In the genomic region with DNA sequence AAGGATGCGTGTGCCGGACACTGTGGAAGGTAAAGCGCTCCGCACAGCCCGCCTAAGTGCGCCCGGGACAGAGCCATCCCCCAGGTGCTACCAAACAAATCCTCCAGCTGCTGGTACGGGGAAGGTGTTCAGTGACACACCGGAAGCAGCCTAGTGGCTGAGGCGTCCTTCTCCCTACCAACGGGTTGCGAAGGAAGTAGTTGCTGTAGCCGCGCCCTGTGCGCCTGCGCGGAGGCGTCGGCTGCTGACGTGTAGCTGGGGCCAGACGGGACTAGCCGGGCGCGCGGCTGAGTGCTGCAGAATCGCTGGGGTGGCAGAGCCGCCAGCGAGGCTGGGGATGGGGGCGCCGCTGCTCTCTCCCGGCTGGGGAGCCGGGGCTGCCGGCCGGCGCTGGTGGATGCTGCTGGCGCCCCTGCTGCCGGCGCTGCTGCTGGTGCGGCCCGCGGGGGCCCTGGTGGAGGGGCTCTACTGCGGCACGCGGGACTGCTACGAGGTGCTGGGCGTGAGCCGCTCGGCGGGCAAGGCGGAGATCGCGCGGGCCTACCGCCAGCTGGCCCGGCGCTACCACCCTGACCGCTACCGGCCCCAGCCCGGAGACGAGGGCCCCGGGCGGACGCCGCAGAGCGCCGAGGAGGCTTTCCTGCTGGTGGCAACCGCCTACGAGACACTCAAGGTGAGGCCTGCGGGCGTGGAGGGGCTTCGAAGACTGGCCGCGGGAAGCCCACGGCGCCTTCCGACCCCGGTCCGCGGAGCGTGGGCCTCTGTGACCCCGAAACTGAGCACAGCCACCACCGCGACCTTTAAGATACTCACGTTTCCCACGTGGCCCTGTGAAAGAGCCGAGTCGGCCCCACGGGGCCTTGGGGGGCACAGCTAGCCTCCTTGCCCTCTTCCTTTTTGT, we compare ENCODE assay signal across 1 cellular context.
TF ChIP-seq lines count a peak whose summit lies in the region.

DNAJC25 (plus strand) TSS at position 264 of the 901 bp plus-strand sequence; CDS start at position 338, 74 bp downstream.

TF ChIP-seq in HepG2, 621 proteins besides CTCF, POLR2A, EP300 and RAD21 (continued from another document and continues in another):
- TF ChIP-seq NRL (CRISPR knock-in tag; IDR thresholded peaks at IDR 0.05; ENCODE audit: borderline replicate concordance) (peak; percentile 68; the same call in 1 of the 2 replicates), CAMTA2 (CRISPR knock-in tag; IDR thresholded peaks at IDR 0.05; ENCODE audit: borderline replicate concordance) (peak; percentile 62; the same call in 1 of the 2 replicates), ZIK1 (CRISPR knock-in tag; IDR thresholded peaks at IDR 0.05; ENCODE audit: borderline replicate concordance, low read depth) (peak; percentile 86), STAG1 (CRISPR knock-in tag; IDR thresholded peaks at IDR 0.05) (peak; percentile 19; the same call in 1 of the 2 replicates), RERE (CRISPR knock-in tag; IDR thresholded peaks at IDR 0.05; ENCODE audit: low read depth) (peak; percentile 53; the same call in 1 of the 2 replicates), RELA (CRISPR knock-in tag; IDR thresholded peaks at IDR 0.05) (peak; percentile 49; the same call in 1 of the 2 replicates), ZNF331 (CRISPR knock-in tag; IDR thresholded peaks at IDR 0.05) (peak; percentile 91), MIXL1 (CRISPR knock-in tag; IDR thresholded peaks at IDR 0.05) (peak; percentile 47; the same call in 1 of the 2 replicates), ZZZ3 (CRISPR knock-in tag; IDR thresholded peaks at IDR 0.05; ENCODE audit: borderline replicate concordance) (peak; percentile 67; the same call in 1 of the 2 replicates), PBX2 (CRISPR knock-in tag; IDR thresholded peaks at IDR 0.05) (no peak), ZNF432 (CRISPR knock-in tag; IDR thresholded peaks at IDR 0.05; ENCODE audit: borderline replicate concordance) (no peak), NFATC3 (CRISPR knock-in tag; IDR thresholded peaks at IDR 0.05) (no peak), XRCC5 (optimal IDR thresholded peaks at IDR 0.05; ENCODE audit: low read length) (peak; percentile 83), KDM6A (CRISPR knock-in tag; IDR thresholded peaks at IDR 0.05; ENCODE audit: low read depth) (no peak), CHCHD3 (CRISPR knock-in tag; IDR thresholded peaks at IDR 0.05) (no peak), FOXA3 (CRISPR knock-in tag; IDR thresholded peaks at IDR 0.05) (peak; percentile 71), SP1 (IDR thresholded peaks at IDR 0.05) (no peak), SP1 (CRISPR knock-in tag; IDR thresholded peaks at IDR 0.05) (peak; percentile 83), ARNT (IDR thresholded peaks at IDR 0.05) (no peak), ZNF678 (CRISPR knock-in tag; IDR thresholded peaks at IDR 0.05) (no peak), SNAI1 (CRISPR knock-in tag; IDR thresholded peaks at IDR 0.05; ENCODE audit: borderline replicate concordance) (peak; percentile 56; the same call in 1 of the 2 replicates), ZNF619 (CRISPR knock-in tag; IDR thresholded peaks at IDR 0.05) (0 out of 2 replicates have a peak, but pooled peaks have one; percentile 13), ZNF629 (CRISPR knock-in tag; conservative IDR thresholded peaks at IDR 0.05) (peak; percentile 48), EZH2 (conservative IDR thresholded peaks at IDR 0.05; ENCODE audit: low read depth, low read length) (no peak), GABPA (IDR thresholded peaks at IDR 0.05; ENCODE audit: low read depth, low read length) (peak; percentile 96), GABPA (CRISPR knock-in tag; IDR thresholded peaks at IDR 0.05; ENCODE audit: low read depth) (peak; percentile 97), DMAP1 (CRISPR knock-in tag; IDR thresholded peaks at IDR 0.05) (peak; percentile 87), PHF20 (CRISPR knock-in tag; IDR thresholded peaks at IDR 0.05) (peak; percentile 91), NBN (conservative IDR thresholded peaks at IDR 0.05) (no peak), ZNF570 (CRISPR knock-in tag; IDR thresholded peaks at IDR 0.05; ENCODE audit: borderline replicate concordance) (no peak; the same call in 1 of the 2 replicates), NR3C1 (CRISPR knock-in tag; IDR thresholded peaks at IDR 0.05) (no peak), ELF1 (CRISPR knock-in tag; IDR thresholded peaks at IDR 0.05) (peak; percentile 89), SPEN (CRISPR knock-in tag; IDR thresholded peaks at IDR 0.05; ENCODE audit: low read depth) (peak; percentile 89), CBFB (CRISPR knock-in tag; IDR thresholded peaks at IDR 0.05) (peak; percentile 89), ZNF276 (CRISPR knock-in tag; IDR thresholded peaks at IDR 0.05; ENCODE audit: low read depth) (no peak), ZNF660 (CRISPR knock-in tag; IDR thresholded peaks at IDR 0.05; ENCODE audit: borderline replicate concordance, low read depth) (no peak), ATF1 (CRISPR knock-in tag; IDR thresholded peaks at IDR 0.05) (peak; percentile 81), MTF1 (CRISPR knock-in tag; IDR thresholded peaks at IDR 0.05) (peak; percentile 66; the same call in 1 of the 2 replicates), KDM4B (CRISPR knock-in tag; IDR thresholded peaks at IDR 0.05) (no peak; the same call in 1 of the 2 replicates), GFI1 (CRISPR knock-in tag; IDR thresholded peaks at IDR 0.05; ENCODE audit: borderline replicate concordance) (no peak; the same call in 1 of the 2 replicates), ZNF569 (CRISPR knock-in tag; IDR thresholded peaks at IDR 0.05; ENCODE audit: borderline replicate concordance) (no peak), YEATS2 (CRISPR knock-in tag; IDR thresholded peaks at IDR 0.05; ENCODE audit: borderline replicate concordance) (peak; percentile 85; the same call in 1 of the 2 replicates), ZFY (CRISPR knock-in tag; IDR thresholded peaks at IDR 0.05) (peak; percentile 98), SALL1 (CRISPR knock-in tag; IDR thresholded peaks at IDR 0.05) (peak; percentile 92)
- TF ChIP-seq, protein P1, sequence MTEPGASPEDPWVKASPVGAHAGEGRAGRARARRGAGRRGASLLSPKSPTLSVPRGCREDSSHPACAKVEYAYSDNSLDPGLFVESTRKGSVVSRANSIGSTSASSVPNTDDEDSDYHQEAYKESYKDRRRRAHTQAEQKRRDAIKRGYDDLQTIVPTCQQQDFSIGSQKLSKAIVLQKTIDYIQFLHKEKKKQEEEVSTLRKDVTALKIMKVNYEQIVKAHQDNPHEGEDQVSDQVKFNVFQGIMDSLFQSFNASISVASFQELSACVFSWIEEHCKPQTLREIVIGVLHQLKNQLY (CRISPR knock-in tag; IDR thresholded peaks at IDR 0.05): peak; percentile 44; the same call in 1 of the 2 replicates
- TF ChIP-seq, protein P2, sequence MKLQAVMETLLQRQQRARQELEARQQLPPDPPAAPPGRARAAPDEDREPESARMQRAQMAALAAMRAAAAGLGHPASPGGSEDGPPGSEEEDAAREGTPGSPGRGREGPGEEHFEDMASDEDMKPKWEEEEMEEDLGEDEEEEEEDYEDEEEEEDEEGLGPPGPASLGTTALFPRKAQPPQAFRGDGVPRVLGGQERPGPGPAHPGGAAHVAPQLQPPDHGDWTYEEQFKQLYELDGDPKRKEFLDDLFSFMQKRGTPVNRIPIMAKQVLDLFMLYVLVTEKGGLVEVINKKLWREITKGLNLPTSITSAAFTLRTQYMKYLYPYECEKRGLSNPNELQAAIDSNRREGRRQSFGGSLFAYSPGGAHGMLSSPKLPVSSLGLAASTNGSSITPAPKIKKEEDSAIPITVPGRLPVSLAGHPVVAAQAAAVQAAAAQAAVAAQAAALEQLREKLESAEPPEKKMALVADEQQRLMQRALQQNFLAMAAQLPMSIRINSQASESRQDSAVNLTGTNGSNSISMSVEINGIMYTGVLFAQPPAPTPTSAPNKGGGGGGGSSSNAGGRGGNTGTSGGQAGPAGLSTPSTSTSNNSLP (IDR thresholded peaks at IDR 0.05; ENCODE audit: low read depth, low read length): peak; percentile 41; the same call in 1 of the 2 replicates
- TF ChIP-seq, protein P3, sequence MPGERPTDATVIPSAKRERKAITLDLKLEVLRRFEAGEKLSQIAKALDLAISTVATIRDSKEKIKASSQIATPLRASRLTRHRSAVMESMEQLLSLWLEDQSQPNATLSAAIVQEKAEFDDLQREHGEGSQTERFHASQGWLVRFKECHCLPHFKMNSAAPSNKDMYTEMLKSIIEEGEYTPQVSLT (CRISPR knock-in tag; IDR thresholded peaks at IDR 0.05; ENCODE audit: borderline replicate concordance, low read depth): no peak; the same call in 1 of the 2 replicates
- TF ChIP-seq, protein P4, sequence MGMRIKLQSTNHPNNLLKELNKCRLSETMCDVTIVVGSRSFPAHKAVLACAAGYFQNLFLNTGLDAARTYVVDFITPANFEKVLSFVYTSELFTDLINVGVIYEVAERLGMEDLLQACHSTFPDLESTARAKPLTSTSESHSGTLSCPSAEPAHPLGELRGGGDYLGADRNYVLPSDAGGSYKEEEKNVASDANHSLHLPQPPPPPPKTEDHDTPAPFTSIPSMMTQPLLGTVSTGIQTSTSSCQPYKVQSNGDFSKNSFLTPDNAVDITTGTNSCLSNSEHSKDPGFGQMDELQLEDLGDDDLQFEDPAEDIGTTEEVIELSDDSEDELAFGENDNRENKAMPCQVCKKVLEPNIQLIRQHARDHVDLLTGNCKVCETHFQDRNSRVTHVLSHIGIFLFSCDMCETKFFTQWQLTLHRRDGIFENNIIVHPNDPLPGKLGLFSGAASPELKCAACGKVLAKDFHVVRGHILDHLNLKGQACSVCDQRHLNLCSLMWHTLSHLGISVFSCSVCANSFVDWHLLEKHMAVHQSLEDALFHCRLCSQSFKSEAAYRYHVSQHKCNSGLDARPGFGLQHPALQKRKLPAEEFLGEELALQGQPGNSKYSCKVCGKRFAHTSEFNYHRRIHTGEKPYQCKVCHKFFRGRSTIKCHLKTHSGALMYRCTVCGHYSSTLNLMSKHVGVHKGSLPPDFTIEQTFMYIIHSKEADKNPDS (CRISPR knock-in tag; IDR thresholded peaks at IDR 0.05): no peak
- TF ChIP-seq, protein P5, sequence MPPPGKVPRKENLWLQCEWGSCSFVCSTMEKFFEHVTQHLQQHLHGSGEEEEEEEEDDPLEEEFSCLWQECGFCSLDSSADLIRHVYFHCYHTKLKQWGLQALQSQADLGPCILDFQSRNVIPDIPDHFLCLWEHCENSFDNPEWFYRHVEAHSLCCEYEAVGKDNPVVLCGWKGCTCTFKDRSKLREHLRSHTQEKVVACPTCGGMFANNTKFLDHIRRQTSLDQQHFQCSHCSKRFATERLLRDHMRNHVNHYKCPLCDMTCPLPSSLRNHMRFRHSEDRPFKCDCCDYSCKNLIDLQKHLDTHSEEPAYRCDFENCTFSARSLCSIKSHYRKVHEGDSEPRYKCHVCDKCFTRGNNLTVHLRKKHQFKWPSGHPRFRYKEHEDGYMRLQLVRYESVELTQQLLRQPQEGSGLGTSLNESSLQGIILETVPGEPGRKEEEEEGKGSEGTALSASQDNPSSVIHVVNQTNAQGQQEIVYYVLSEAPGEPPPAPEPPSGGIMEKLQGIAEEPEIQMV (CRISPR knock-in tag; IDR thresholded peaks at IDR 0.05; ENCODE audit: low read depth): peak; percentile 74; the same call in 1 of the 2 replicates
